Comparison of ENCODE assay signal across 2 cellular contexts in the genomic region with DNA sequence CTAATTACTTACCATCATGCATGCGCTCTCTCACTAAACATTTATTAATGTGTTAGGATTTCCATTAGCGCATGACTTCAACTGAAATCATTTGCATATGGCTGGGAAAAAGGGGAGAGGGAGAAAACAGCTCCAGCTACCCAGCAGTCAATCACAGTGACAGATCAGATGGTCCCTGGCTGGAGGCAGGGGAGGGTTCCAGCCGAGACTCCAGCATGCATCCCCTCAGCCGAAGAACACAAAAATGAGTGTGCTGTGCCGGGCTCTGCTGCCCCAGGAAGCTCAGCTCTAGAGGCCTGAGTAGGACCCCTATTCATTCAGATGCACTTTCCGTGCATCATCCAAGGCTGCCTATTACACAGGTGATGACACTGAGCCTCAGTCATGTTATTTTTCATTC.
TF ChIP-seq lines count a peak whose summit lies in the region.

No MANE protein-coding gene starts in this region.

TF ChIP-seq in SK-N-SH, 30 proteins besides CTCF, POLR2A, EP300 and RAD21 (continued from another document):
- TF ChIP-seq, protein P1, sequence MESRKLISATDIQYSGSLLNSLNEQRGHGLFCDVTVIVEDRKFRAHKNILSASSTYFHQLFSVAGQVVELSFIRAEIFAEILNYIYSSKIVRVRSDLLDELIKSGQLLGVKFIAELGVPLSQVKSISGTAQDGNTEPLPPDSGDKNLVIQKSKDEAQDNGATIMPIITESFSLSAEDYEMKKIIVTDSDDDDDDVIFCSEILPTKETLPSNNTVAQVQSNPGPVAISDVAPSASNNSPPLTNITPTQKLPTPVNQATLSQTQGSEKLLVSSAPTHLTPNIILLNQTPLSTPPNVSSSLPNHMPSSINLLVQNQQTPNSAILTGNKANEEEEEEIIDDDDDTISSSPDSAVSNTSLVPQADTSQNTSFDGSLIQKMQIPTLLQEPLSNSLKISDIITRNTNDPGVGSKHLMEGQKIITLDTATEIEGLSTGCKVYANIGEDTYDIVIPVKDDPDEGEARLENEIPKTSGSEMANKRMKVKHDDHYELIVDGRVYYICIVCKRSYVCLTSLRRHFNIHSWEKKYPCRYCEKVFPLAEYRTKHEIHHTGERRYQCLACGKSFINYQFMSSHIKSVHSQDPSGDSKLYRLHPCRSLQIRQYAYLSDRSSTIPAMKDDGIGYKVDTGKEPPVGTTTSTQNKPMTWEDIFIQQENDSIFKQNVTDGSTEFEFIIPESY (IDR thresholded peaks at IDR 0.05; ENCODE audit: borderline replicate concordance, low read depth) = no peak
- TF ChIP-seq YY1 (IDR thresholded peaks at IDR 0.05; ENCODE audit: low read depth) (no peak), TCF12 (IDR thresholded peaks at IDR 0.05) (no peak)

TF ChIP-seq in SK-N-SH treated with all-trans-retinoic acid at 6 μM for 48 hours, 23 proteins besides CTCF, POLR2A, EP300 and RAD21 (continued from another document):
- TF ChIP-seq TSHZ2 (CRISPR knock-in tag; IDR thresholded peaks at IDR 0.05) = no peak
- no peak for TF ChIP-seq ZC3H10 (CRISPR knock-in tag; IDR thresholded peaks at IDR 0.05)
- no peak for TF ChIP-seq PPARA (CRISPR knock-in tag; IDR thresholded peaks at IDR 0.05; ENCODE audit: borderline replicate concordance)
- no peak for TF ChIP-seq CSRNP3 (CRISPR knock-in tag; IDR thresholded peaks at IDR 0.05)
- no peak for TF ChIP-seq ZNF8 (CRISPR knock-in tag; IDR thresholded peaks at IDR 0.05)
- no peak for TF ChIP-seq ZNF70 (CRISPR knock-in tag; IDR thresholded peaks at IDR 0.05)
